ENCODE assay signal across 25 cellular contexts in genomic region chr1:92748138-92748537, GRCh38. TPM values are rescaled to one million over a fixed set of nuclear protein-coding genes. Genes with fewer than 3 reads are reported as not detected.
DNase-seq lines count a peak whose midpoint lies in the region; ATAC-seq and TF ChIP-seq lines count a peak whose summit lies in the region.
"Had no signal": no experiment of that assay in that cellular context is flagged by ENCODE, and none has a peak within 500 bp of the region (broad histone marks: within the 10 kb centered on the region; RNA-seq: fewer than 3 reads in every experiment).

No MANE protein-coding gene starts in this region.

- ATAC-seq in HG03175 (IDR thresholded peaks at IDR 0.05; ENCODE audit: unreplicated experiment), result no peak
- ATAC-seq: activated naive CD4-positive, alpha-beta T cell treated with anti-CD3 and anti-CD28 coated beads, Interleukin-2, amount 50 U/mL, for 72 hours; sciatic nerve; stimulated activated naive CD8-positive, alpha-beta T cell treated with anti-CD3 and anti-CD28 coated beads, Interleukin-15, Interleukin-2, amounts not matched to agents 100 U/mL and 50 U/mL, for 24 hours had no signal

- H3K9me3 Mint-ChIP-seq in endothelial cell (ENCODE audit: unreplicated experiment) (no peaks in the 10 kb centered on the region), neural crest cell (no peaks in the 10 kb centered on the region)
- H3K9me3 Mint-ChIP-seq: activated CD4-positive, alpha-beta memory T cell treated with anti-CD3 and anti-CD28 coated beads for 36 hours; activated naive CD4-positive, alpha-beta T cell treated with anti-CD3 and anti-CD28 coated beads, Interleukin-2, amount 50 U/mL, for 72 hours; activated T-helper 2 cell treated with anti-CD3 and anti-CD28 coated beads, Interferon-gamma antibody, Interleukin-2, Interleukin-4, amounts not matched to agents 10 μg/mL and 5 μg/mL and 100 μg/mL, durations not matched to agents 14 hours and 24 hours and 36 hours; CD8-positive, alpha-beta memory T cell; IgD-negative memory B cell had no signal

- DNase-seq in DMS 273 (lab: John Stamatoyannopoulos, UW; ENCODE audit: unreplicated experiment), result peak; percentile 6
- DNase-seq in DMS 273 treated with DMSO at 0.1 percent for 48 hours (lab: John Stamatoyannopoulos, UW), result no peak
- peak; percentile 25 for DNase-seq in HEK293T (ENCODE audit: extremely low spot score)
- no peak for DNase-seq in endothelial cell (ENCODE audit: low spot score)
- DNase-seq in neural crest cell (ENCODE audit: low read depth, low spot score), result no peak
- no peak for DNase-seq in COLO668 (lab: John Stamatoyannopoulos, UW; ENCODE audit: unreplicated experiment)
- no peak for DNase-seq in hypothalamus (lab: John Stamatoyannopoulos, UW)
- DNase-seq: activated CD4-positive, alpha-beta memory T cell treated with anti-CD3 and anti-CD28 coated beads for 36 hours; activated CD4-positive, CD25-positive, alpha-beta regulatory T cell; activated CD8-positive, alpha-beta memory T cell treated with anti-CD3 and anti-CD28 coated beads, Interleukin-2, amount 50 U/mL, for 48 hours; AML-193; aorta; CD8-positive, alpha-beta memory T cell; cerebellar nuclear complex; HCEC 1CT; NCI-H2081 treated with DMSO at 0.1 percent for 48 hours; NCI-H345; NCI-H748 treated with DMSO at 0.1 percent for 48 hours; posterior cingulate gyrus; stimulated activated naive CD8-positive, alpha-beta T cell treated with anti-CD3 and anti-CD28 coated beads, Interleukin-15, Interleukin-2, amounts not matched to agents 100 U/mL and 50 U/mL, for 24 hours had no signal

- H3K27me3 Mint-ChIP-seq in endothelial cell (ENCODE audit: unreplicated experiment) (peaks cover 1% of the 10 kb centered on the region), neural crest cell (ENCODE audit: low read depth) (no peaks in the 10 kb centered on the region)
- H3K27me3 Mint-ChIP-seq: IgD-negative memory B cell had no signal

- H3K4me1 Mint-ChIP-seq in endothelial cell (ENCODE audit: unreplicated experiment) (peaks cover 10% of the 10 kb centered on the region), neural crest cell (peaks cover 10% of the 10 kb centered on the region)

- H3K36me3 Mint-ChIP-seq in endothelial cell (ENCODE audit: low read depth, unreplicated experiment) (no peaks in the 10 kb centered on the region), neural crest cell (ENCODE audit: low read depth) (peaks cover 2% of the 10 kb centered on the region)
- H3K36me3 Mint-ChIP-seq: activated CD4-positive, alpha-beta memory T cell treated with anti-CD3 and anti-CD28 coated beads for 36 hours; activated naive CD4-positive, alpha-beta T cell treated with anti-CD3 and anti-CD28 coated beads, Interleukin-2, amount 50 U/mL, for 72 hours; CD8-positive, alpha-beta memory T cell; IgD-negative memory B cell had no signal

- POLR2A ChIA-PET in HEK293T (lab: Yijun Ruan, JAX), result interaction anchor here (1.0 kb wide), 1 partner anchor 83 kb away, joined by 3 read pairs; no protein-coding TSS in a partner anchor

- H3K27ac Mint-ChIP-seq in endothelial cell (ENCODE audit: unreplicated experiment), result peak overlapping the region; percentile 26
- peak overlapping the region; percentile 38 for H3K27ac Mint-ChIP-seq in neural crest cell (ENCODE audit: unreplicated experiment)
- H3K27ac Mint-ChIP-seq: activated CD4-positive, alpha-beta memory T cell treated with anti-CD3 and anti-CD28 coated beads for 36 hours; activated naive CD4-positive, alpha-beta T cell treated with anti-CD3 and anti-CD28 coated beads, Interleukin-2, amount 50 U/mL, for 72 hours; activated T-helper 2 cell treated with anti-CD3 and anti-CD28 coated beads, Interferon-gamma antibody, Interleukin-2, Interleukin-4, amounts not matched to agents 10 μg/mL and 5 μg/mL and 100 μg/mL, durations not matched to agents 14 hours and 24 hours and 36 hours; IgD-negative memory B cell had no signal

- TF ChIP-seq CTCF in endothelial cell (IDR thresholded peaks at IDR 0.05; ENCODE audit: unreplicated experiment), result no peak
- TF ChIP-seq CTCF in neural crest cell (conservative IDR thresholded peaks at IDR 0.05), result peak; percentile 15

- CTCF ChIA-PET in HEK293T (lab: Yijun Ruan, JAX), result interaction anchor here (0.7 to 2.0 kb wide), 6 partner anchors 15 to 440 kb away, joined by 3 to 25 read pairs (median 10); partner anchors contain the start of gene RPL5

- H3K4me3 Mint-ChIP-seq in endothelial cell (ENCODE audit: unreplicated experiment) (no peak overlapping the region), neural crest cell (no peak overlapping the region)
- H3K4me3 Mint-ChIP-seq: activated CD4-positive, alpha-beta memory T cell treated with anti-CD3 and anti-CD28 coated beads for 36 hours; CD8-positive, alpha-beta memory T cell; IgD-negative memory B cell had no signal

TF ChIP-seq in HEK293T, 16 proteins besides CTCF, POLR2A, EP300 and RAD21:
- TF ChIP-seq ELF4 (IDR thresholded peaks at IDR 0.05), result no peak
- TF ChIP-seq, protein P1, sequence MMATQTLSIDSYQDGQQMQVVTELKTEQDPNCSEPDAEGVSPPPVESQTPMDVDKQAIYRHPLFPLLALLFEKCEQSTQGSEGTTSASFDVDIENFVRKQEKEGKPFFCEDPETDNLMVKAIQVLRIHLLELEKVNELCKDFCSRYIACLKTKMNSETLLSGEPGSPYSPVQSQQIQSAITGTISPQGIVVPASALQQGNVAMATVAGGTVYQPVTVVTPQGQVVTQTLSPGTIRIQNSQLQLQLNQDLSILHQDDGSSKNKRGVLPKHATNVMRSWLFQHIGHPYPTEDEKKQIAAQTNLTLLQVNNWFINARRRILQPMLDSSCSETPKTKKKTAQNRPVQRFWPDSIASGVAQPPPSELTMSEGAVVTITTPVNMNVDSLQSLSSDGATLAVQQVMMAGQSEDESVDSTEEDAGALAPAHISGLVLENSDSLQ (IDR thresholded peaks at IDR 0.05), result no peak
- TF ChIP-seq L3MBTL2 (conservative IDR thresholded peaks at IDR 0.05), result no peak
- TF ChIP-seq SUZ12 (IDR thresholded peaks at IDR 0.05), result no peak
- TF ChIP-seq CTBP1 (IDR thresholded peaks at IDR 0.05; ENCODE audit: borderline replicate concordance), result no peak
- no peak for TF ChIP-seq ZNF384 (IDR thresholded peaks at IDR 0.05)
- TF ChIP-seq LEF1 (IDR thresholded peaks at IDR 0.05; ENCODE audit: borderline replicate concordance), result no peak
- no peak for TF ChIP-seq NFRKB (IDR thresholded peaks at IDR 0.05)
- no peak for TF ChIP-seq ARNT (IDR thresholded peaks at IDR 0.05)
- TF ChIP-seq BHLHE40 (IDR thresholded peaks at IDR 0.05; ENCODE audit: borderline replicate concordance), result no peak
- no peak for TF ChIP-seq SP1 (IDR thresholded peaks at IDR 0.05)
- TF ChIP-seq FOXM1 (IDR thresholded peaks at IDR 0.05; ENCODE audit: borderline replicate concordance), result no peak

RNA-seq across cellular contexts. Expression of gene EVI5, which starts 36.8 kb away (rescaled TPM):
- total RNA-seq in endothelial cell (ENCODE audit: unreplicated experiment) (33.0 TPM), neural crest cell (22.8 and 24.7 TPM in 2 replicates)

Comparison
In these comparisons a context has a peak if more than half of its experiments do, and no peak if none do; other contexts are left out.
1. DNase-seq: peak in DMS 273 (single experiment) and HEK293T (single experiment); none in DMS 273 treated with DMSO at 0.1 percent for 48 hours (single experiment), endothelial cell (single experiment), neural crest cell (single experiment), COLO668 (single experiment) and hypothalamus (0 of 51).